In genomic region chr3:52055537-52056351, GRCh38 we compare ENCODE assay signal across 8 cellular contexts. TPM values are rescaled to one million over a fixed set of nuclear protein-coding genes. Genes with fewer than 3 reads are reported as not detected.
A peak's percentile ranks its signal among the peaks of the same experiment; 100 is the strongest.
DNase-seq lines count a peak whose midpoint lies in the region; ATAC-seq, FAIRE-seq and TF ChIP-seq lines count a peak whose summit lies in the region.

No MANE protein-coding gene starts in this region.

- H3K9ac ChIP-seq in Karpas-422 (ENCODE audit: low read length) (peak overlapping the region; percentile 93), H1 (replicated peaks in 1 of 4; ENCODE audit: extremely low read depth in 1 of 4, low read depth in 3 of 4, low read length in 3 of 4) (peak overlapping the region in 3 of 4 experiments; percentile 29 to 67 (median 48); a peak in 5 of 7 replicates)

- H3K4me1 ChIP-seq in Caco-2 (peaks cover 4% of the 10 kb centered on the region; the same call in 1 of the 2 replicates), Karpas-422 (ENCODE audit: low read length) (peaks cover 47% of the 10 kb centered on the region), H1 (replicated peaks in 1 of 4; ENCODE audit: control insufficient read depth in 3 of 4, insufficient read depth in 4 of 4, low read length in 3 of 4) (peaks cover 0 to 29% (median 17%) of the 10 kb centered on the region in 4 experiments; a peak in 6 of 7 replicates)

- no peaks in the 10 kb centered on the region for H3K27me3 Mint-ChIP-seq in Caco-2 (ENCODE audit: insufficient read depth, unreplicated experiment)

- no peak for TF ChIP-seq EP300 in H1 (IDR thresholded peaks at IDR 0.05; ENCODE audit: borderline replicate concordance in 1 of 2, low read depth in 2 of 2, low read length in 2 of 2)

- DNase-seq in Caco-2: peak; percentile 56 to 68
- peak; percentile 84 for DNase-seq in Karpas-422
- peak; percentile 42 to 46 for DNase-seq in activated CD4-positive, alpha-beta T cell treated with anti-CD3 and anti-CD28 coated beads, Interleukin-2, amount 50 U/mL, for 48 hours
- peak in 1 of 2 experiments; percentile 77 for DNase-seq in H1 (ENCODE audit: low read depth in 1 of 2, low spot score in 2 of 2)
- peak; percentile 27 for DNase-seq in mucosa of gallbladder (ENCODE audit: low spot score)
- peak in 2 of 49 donors; percentile 27 to 67 for DNase-seq in substantia nigra (lab: John Stamatoyannopoulos, UW)
- no peak for DNase-seq in amniotic stem cell (lab: John Stamatoyannopoulos, UW)

- peak overlapping the region; percentile 77 for H3K4me3 Mint-ChIP-seq in Caco-2 (ENCODE audit: unreplicated experiment)

- H2BK5ac ChIP-seq in H1 (ENCODE audit: low read depth, low read length): no peak overlapping the region

- H4K20me1 ChIP-seq in Karpas-422 (ENCODE audit: insufficient read depth, low read depth, low read length) (peaks cover 9% of the 10 kb centered on the region; the same call in 1 of the 2 replicates), H1 (replicated peaks in 1 of 2; ENCODE audit: control insufficient read depth in 1 of 2, insufficient read depth in 2 of 2, low read length in 2 of 2) (peaks cover 0 to 2% of the 10 kb centered on the region in 2 experiments)

- H3K4me2 ChIP-seq in Karpas-422 (ENCODE audit: low read depth, low read length, poor library complexity, severe bottlenecking): peak overlapping the region; percentile 97
- peak overlapping the region; percentile 77 to 100 for H3K4me2 ChIP-seq in H1 (ENCODE audit: insufficient read depth in 1 of 2, low read depth in 2 of 2, low read length in 2 of 2)

- H3K27ac Mint-ChIP-seq in Caco-2 (ENCODE audit: unreplicated experiment): no peak overlapping the region

- no peak overlapping the region for H3K23ac ChIP-seq in H1 (ENCODE audit: insufficient read length)

- no peak overlapping the region for H2BK20ac ChIP-seq in H1 (ENCODE audit: low read length)

- H4K5ac ChIP-seq in H1 (ENCODE audit: insufficient read length, low read depth, low read length): no peak overlapping the region

- no peaks in the 10 kb centered on the region; the same call in 1 of the 2 replicates for H3K79me1 ChIP-seq in H1 (ENCODE audit: low read depth, low read length)

- H3K9me3 ChIP-seq in Caco-2 (no peaks in the 10 kb centered on the region), Karpas-422 (ENCODE audit: low read length) (no peaks in the 10 kb centered on the region), H1 (ENCODE audit: insufficient read depth in 2 of 2, low read depth in 1 of 2, low read length in 1 of 2) (no peaks in the 10 kb centered on the region)

- H3K18ac ChIP-seq in H1 (ENCODE audit: extremely low read depth, low read length): peak overlapping the region; percentile 83

- H2BK15ac ChIP-seq in H1 (ENCODE audit: low read length): peak overlapping the region; percentile 92; the same call in 1 of the 2 replicates

- H3K27ac ChIP-seq in Karpas-422 (ENCODE audit: low read length) (peak overlapping the region; percentile 54), H1 (ENCODE audit: low read depth, low read length) (no peak overlapping the region), substantia nigra (ENCODE audit: low read depth, low read length, poor library complexity, severe bottlenecking) (peak overlapping the region; percentile 88)

- BruUV-seq in Caco-2 (replicated peaks; lab: Mats Ljungman, UMichigan): no TSS peak

- H3K36me3 ChIP-seq in Caco-2 (ENCODE audit: control insufficient read depth, insufficient read depth, low read length): no peaks in the 10 kb centered on the region; the same call in 1 of the 2 replicates
- no peaks in the 10 kb centered on the region; the same call in 1 of the 2 replicates for H3K36me3 ChIP-seq in Karpas-422 (ENCODE audit: insufficient read depth, low read length)
- H3K36me3 ChIP-seq in H1 (ENCODE audit: control insufficient read depth in 2 of 4, insufficient read depth in 4 of 4, low read length in 3 of 4): peaks cover 0 to 6% (median 3%) of the 10 kb centered on the region in 4 experiments; a peak in 5 of 8 replicates

- H2BK12ac ChIP-seq in H1 (ENCODE audit: low read depth, low read length): no peak overlapping the region; the same call in 1 of the 2 replicates

- no peaks in the 10 kb centered on the region for H3K4me1 Mint-ChIP-seq in Caco-2 (ENCODE audit: low read depth, unreplicated experiment)

- POLR2A ChIA-PET in Caco-2 (lab: Charles Lee) (interaction anchor here (0.6 to 2.5 kb wide), 3 partner anchors 25 to 113 kb away, joined by 3 to 10 read pairs (median 4); partner anchors contain the start of gene ACY1), H1 (lab: Charles Lee; ENCODE audit: partially characterized antibody) (interaction anchor here (0.6 to 4.1 kb wide), 12 partner anchors 10 to 90 kb away, joined by 3 to 60 read pairs (median 4); partner anchors contain the start of gene RPL29)

- no peak for FAIRE-seq in H1 (lab: Jason Lieb, UNC)

- no peak for TF ChIP-seq CTCF in Caco-2 (IDR thresholded peaks at IDR 0.05; ENCODE audit: insufficient read depth in 1 of 2, low read depth in 1 of 2, low read length in 1 of 2, severe bottlenecking in 1 of 2, unreplicated experiment in 1 of 2)
- peak in 2 of 3 experiments; percentile 31 to 33; a peak in 2 of 4 replicates for TF ChIP-seq CTCF in H1 (IDR thresholded peaks at IDR 0.05; ENCODE audit: control extremely low read depth in 1 of 3, insufficient read depth in 1 of 3, low read depth in 1 of 3, low read length in 3 of 3)

- H3K4ac ChIP-seq in H1 (replicated peaks; ENCODE audit: insufficient read length, low read depth, low read length): no peak overlapping the region

- CTCF ChIA-PET in Caco-2 (lab: Charles Lee) (interaction anchor here (0.6 to 3.1 kb wide), 11 partner anchors 19 to 164 kb away, joined by 3 to 19 read pairs (median 7); partner anchors contain the start of genes PARP3, POC1A, RPL29 and RRP9), H1 (lab: Charles Lee; ENCODE audit: partially characterized antibody) (interaction anchor here (0.9 to 33.0 kb wide), 14 partner anchors 11 to 90 kb away, joined by 3 to 984 read pairs (median 10); partner anchors contain the start of gene RPL29)

- H3K4me3 ChIP-seq in Caco-2 (ENCODE audit: low read depth, low read length): peak overlapping the region; percentile 87
- H3K4me3 ChIP-seq in Karpas-422 (ENCODE audit: low read length): peak overlapping the region; percentile 85
- H3K4me3 ChIP-seq in H1 (ENCODE audit: extremely low read depth in 1 of 4, insufficient read depth in 2 of 4, low read depth in 3 of 4, low read length in 4 of 4): peak overlapping the region; percentile 46 to 85 (median 55)

- H3K9me3 Mint-ChIP-seq in Caco-2 (ENCODE audit: unreplicated experiment): no peaks in the 10 kb centered on the region

- peaks cover 16% of the 10 kb centered on the region for H3K79me2 ChIP-seq in Karpas-422 (ENCODE audit: low read length)
- H3K79me2 ChIP-seq in H1 (ENCODE audit: control insufficient read depth in 1 of 2, insufficient read depth in 2 of 2, low read length in 2 of 2): peaks cover 0 to 2% of the 10 kb centered on the region in 2 experiments; a peak in 1 of 4 replicates

- no peak overlapping the region for H3K14ac ChIP-seq in H1 (ENCODE audit: insufficient read length)

- ATAC-seq in GM21390 (IDR thresholded peaks at IDR 0.05; ENCODE audit: unreplicated experiment): peak; percentile 11

- H3K9me2 ChIP-seq in Karpas-422 (replicated peaks; ENCODE audit: insufficient read depth, low read length): no peaks in the 10 kb centered on the region

- H3K36me3 Mint-ChIP-seq in Caco-2 (ENCODE audit: insufficient read depth, unreplicated experiment): peaks cover 4% of the 10 kb centered on the region

- WGBS in H1 (ENCODE audit: extremely low coverage in 1 of 2, insufficient coverage in 1 of 2, insufficient read length in 1 of 2, insufficient replicate concordance in 2 of 2, low coverage in 1 of 2, low lambda C conversion rate in 2 of 2, missing lambda C conversion rate in 1 of 2), 2 experiments: 4% methylated on average over 44 of the region's 94 CpGs; no CpG with 5 or more reads in 1 of the 2 experiments

- H3K23me2 ChIP-seq in H1 (ENCODE audit: low read depth, low read length): peaks cover 21% of the 10 kb centered on the region

- intact Hi-C loops in Caco-2 (cut with micrococcal nuclease; ENCODE audit: unreplicated experiment): loop anchor here (1.0 to 2.0 kb wide), 4 partner anchors 54 to 99 kb away; partner anchors contain the start of gene POC1A

- H4K8ac ChIP-seq in H1 (ENCODE audit: extremely low read depth, insufficient read depth, low read length): 0 out of 2 replicates have a peak overlapping the region, but pooled peaks have one; percentile 7

- 0 out of 2 replicates have a peak overlapping the region, but pooled peaks have one; percentile 33 for H2AFZ ChIP-seq in Karpas-422 (ENCODE audit: low read length)
- no peak overlapping the region; the same call in 1 of the 2 replicates for H2AFZ ChIP-seq in H1 (ENCODE audit: low read length)

- no peak for TF ChIP-seq POLR2A in H1 (IDR thresholded peaks at IDR 0.05; ENCODE audit: control extremely low read depth in 1 of 2, low read depth in 2 of 2, low read length in 2 of 2)

- no peak overlapping the region for H3K56ac ChIP-seq in H1 (replicated peaks; ENCODE audit: insufficient read length, low read depth, low read length)

- TF ChIP-seq RAD21 in H1 (IDR thresholded peaks at IDR 0.05 in 1 of 2, conservative IDR thresholded peaks at IDR 0.05 in 1 of 2; ENCODE audit: low read depth in 2 of 2, low read length in 2 of 2): peak; percentile 38 to 51; a peak in 3 of 4 replicates

- H3K27me3 ChIP-seq in Caco-2 (replicated peaks; ENCODE audit: control insufficient read depth, insufficient read depth, low read length) (no peaks in the 10 kb centered on the region), Karpas-422 (ENCODE audit: low read length) (no peaks in the 10 kb centered on the region), H1 (replicated peaks in 1 of 4; ENCODE audit: control insufficient read depth in 3 of 4, extremely low read depth in 1 of 4, insufficient read depth in 3 of 4, low read length in 3 of 4) (peaks cover 0 to 21% (median 11%) of the 10 kb centered on the region in 4 experiments; a peak in 6 of 7 replicates)

- H2BK120ac ChIP-seq in H1 (replicated peaks; ENCODE audit: low read depth, low read length): no peak overlapping the region

- H4K91ac ChIP-seq in H1 (replicated peaks; ENCODE audit: insufficient read length, low read length): peak overlapping the region; percentile 87

- no peak overlapping the region for H2AK5ac ChIP-seq in H1 (ENCODE audit: low read depth, low read length)

TF ChIP-seq in H1, 55 proteins besides CTCF, POLR2A, EP300 and RAD21 (continues in another document):
- TF ChIP-seq SIRT6 (IDR thresholded peaks at IDR 0.05; ENCODE audit: low read length): no peak

RNA-seq across cellular contexts. Expression of gene DUSP7, which starts 0.6 kb away (rescaled TPM):
- total RNA-seq in Caco-2 (2022) (8.4 and 9.9 TPM in 2 replicates), mucosa of gallbladder (20.4 TPM)
- 11.1 and 21.2 TPM in 2 replicates for total RNA-seq in Karpas-422 (2014; rRNA removed; shearing (Covaris generic); ENCODE audit: low replicate concordance)
- 19.4 and 20.5 TPM in 2 replicates for total RNA-seq in H1 (2021; fragmentation: NEBNext Ultra II Directional; extraction: Animal tissue kit (Norgen Biotek cat#: 25700))
- 24.9 and 32.1 TPM in 2 replicates for polyA plus RNA-seq in H1 (2011; rRNA removed)
- polyA plus RNA-seq in H1 (2011; cell fraction: cytosol; rRNA removed): 17.8 TPM
- 17.4 TPM for polyA plus RNA-seq in H1 (2011; cell fraction: nucleus; rRNA removed)
- 9.6 to 11.4 TPM (median 11.0 TPM) in 4 replicates for polyA plus RNA-seq in H1 (2012, experiment 1 of 2)
- 11.4 TPM for polyA plus RNA-seq in H1 (2012, experiment 2 of 2)
- polyA plus RNA-seq in H1 (2013, experiment 1 of 2): 10.2 TPM
- 11.0 TPM for polyA plus RNA-seq in H1 (2013, experiment 2 of 2)
- polyA minus RNA-seq in H1 (2011; rRNA and poly(A)+ RNA removed): 19.6 and 30.2 TPM in 2 replicates
- 18.8 TPM for polyA minus RNA-seq in H1 (2011; cell fraction: cytosol; rRNA and poly(A)+ RNA removed)
- polyA minus RNA-seq in H1 (2011; cell fraction: nucleus; rRNA and poly(A)+ RNA removed): 18.1 TPM

Comparison
In these comparisons a context has a peak if more than half of its experiments do, and no peak if none do; other contexts are left out.
1. CTCF ChIP-seq: peak in H1 (2 of 3); none in Caco-2 (0 of 2).
2. Peak in every context shown above with its lines, with median percentiles within 50 percentile points of each other: H3K4me3 ChIP-seq.